Comparison of ENCODE assay signal across 1 cellular context in genomic region chr3:150373234-150373633, GRCh38.
A peak's percentile ranks its signal among the peaks of the same experiment; 100 is the strongest.
TF ChIP-seq lines count a peak whose summit lies in the region.

No MANE protein-coding gene starts in this region.

TF ChIP-seq in GM12878, 131 proteins besides CTCF, POLR2A, EP300 and RAD21:
- no peak for TF ChIP-seq USF1 (IDR thresholded peaks at IDR 0.05; ENCODE audit: borderline replicate concordance, extremely low read length, insufficient read depth, low read depth, low read length)
- peak; percentile 75 for TF ChIP-seq NR2F1 (conservative IDR thresholded peaks at IDR 0.05)
